In genomic region chr10:108608860-108609259, GRCh38 we compare ENCODE assay signal across 22 cellular contexts.
DNase-seq lines count a peak whose midpoint lies in the region; ATAC-seq, FAIRE-seq and TF ChIP-seq lines count a peak whose summit lies in the region.
"Had no signal": no experiment of that assay in that cellular context is flagged by ENCODE, and none has a peak within 500 bp of the region (broad histone marks: within the 10 kb centered on the region; RNA-seq: fewer than 3 reads in every experiment).

No MANE protein-coding gene starts in this region.

- no peaks in the 10 kb centered on the region for H3K4me1 ChIP-seq in GM12878 (ENCODE audit: control insufficient read depth, insufficient read depth, low read length)
- H3K4me1 ChIP-seq: BLaER1, Caco-2 had no signal

- WGBS in GM12878 (ENCODE audit: insufficient coverage, insufficient replicate concordance, low lambda C conversion rate, missing lambda C conversion rate): 0% methylated on average over 1 of the region's 1 CpG

- POLR2A ChIA-PET in GM12878 (lab: Charles Lee): no interaction called here

- no peaks in the 10 kb centered on the region for H3K27me3 Mint-ChIP-seq in activated T-cell treated with anti-CD3 and anti-CD28 coated beads, Interleukin-2, amount 50 U/mL, for 72 hours (ENCODE audit: low read depth)
- H3K27me3 Mint-ChIP-seq: CD4-positive, CD25-positive, alpha-beta regulatory T cell had no signal

- DNase-seq in GM12878 (ENCODE audit: low read depth, low spot score) (no peak), NCI-H1105 treated with DMSO at 0.1 percent for 48 hours (lab: John Stamatoyannopoulos, UW) (no peak), DMS114 treated with DMSO at 0.1 percent for 48 hours (lab: John Stamatoyannopoulos, UW; ENCODE audit: unreplicated experiment) (no peak)
- no peak for DNase-seq in activated T-cell treated with anti-CD3 and anti-CD28 coated beads, Interleukin-2, amount 50 U/mL, for 72 hours
- DNase-seq: Caco-2; CD4-positive, CD25-positive, alpha-beta regulatory T cell; CD8-positive, alpha-beta T cell; DMS79; GF-D8; GM23248; H9 had no signal

- H3K27ac ChIP-seq in GM12878 (ENCODE audit: control insufficient read depth, insufficient read depth): no peak overlapping the region
- H3K27ac ChIP-seq: 22Rv1, BLaER1, C4-2B, GM23248 had no signal

- no peak overlapping the region for H3K9ac ChIP-seq in GM12878 (ENCODE audit: control insufficient read depth, insufficient read depth, low read length)
- H3K9ac ChIP-seq: BLaER1, GM23248 had no signal

- no peak for TF ChIP-seq EP300 in GM12878 (IDR thresholded peaks at IDR 0.05; ENCODE audit: borderline replicate concordance in 1 of 2, control insufficient read depth in 1 of 2, low read depth in 2 of 2, low read length in 2 of 2)

- SMC1A ChIA-PET in GM12878 (lab: Charles Lee; ENCODE audit: uncharacterized antibody, unreplicated experiment): interaction anchor here (0.9 to 1.4 kb wide), 2 partner anchors 9 to 23 kb away, joined by 3 to 5 read pairs; no protein-coding TSS in a partner anchor

- no peak overlapping the region for H3K4me3 ChIP-seq in GM12878
- H3K4me3 ChIP-seq: BLaER1, GM23248 had no signal

- H3K9me3 Mint-ChIP-seq in activated T-cell treated with anti-CD3 and anti-CD28 coated beads, Interleukin-2, amount 50 U/mL, for 72 hours: peaks cover 7 to 19% of the 10 kb centered on the region in 2 donors

- H3K79me2 ChIP-seq in GM12878 (ENCODE audit: control insufficient read depth, insufficient read depth, low read length): no peaks in the 10 kb centered on the region; the same call in 1 of the 2 replicates

- H3K4me1 Mint-ChIP-seq in activated T-cell treated with anti-CD3 and anti-CD28 coated beads, Interleukin-2, amount 50 U/mL, for 72 hours (ENCODE audit: low read depth): no peaks in the 10 kb centered on the region
- H3K4me1 Mint-ChIP-seq: B cell; CD4-positive, CD25-positive, alpha-beta regulatory T cell; H9 had no signal

- no TSS peak for BruUV-seq in GM12878 (replicated peaks; lab: Mats Ljungman, UMichigan)

- in situ Hi-C loops in GM12878 (cut with MboI): no loop called here

- H4K20me1 ChIP-seq in GM12878 (ENCODE audit: control insufficient read depth, insufficient read depth): no peaks in the 10 kb centered on the region
- H4K20me1 ChIP-seq: BLaER1 had no signal

- TF ChIP-seq CTCF in GM12878 (IDR thresholded peaks at IDR 0.05 in 2 of 3, conservative IDR thresholded peaks at IDR 0.05 in 1 of 3; ENCODE audit: control insufficient read depth in 2 of 3, extremely low read depth in 1 of 3, insufficient read depth in 1 of 3, low read depth in 3 of 3, low read length in 3 of 3): no peak

- no peak overlapping the region for H3K4me3 Mint-ChIP-seq in activated T-cell treated with anti-CD3 and anti-CD28 coated beads, Interleukin-2, amount 50 U/mL, for 72 hours
- H3K4me3 Mint-ChIP-seq: B cell; CD4-positive, CD25-positive, alpha-beta regulatory T cell; CD8-positive, alpha-beta T cell; H9 had no signal

- H3K36me3 ChIP-seq in GM12878 (ENCODE audit: control insufficient read depth in 2 of 2, insufficient read depth in 2 of 2, low read length in 1 of 2): no peaks in the 10 kb centered on the region
- H3K36me3 ChIP-seq: BLaER1 had no signal

- RAD21 ChIA-PET in GM12878 (lab: Charles Lee; ENCODE audit: unreplicated experiment): no interaction called here

- no peak overlapping the region for H3K27ac Mint-ChIP-seq in activated T-cell treated with anti-CD3 and anti-CD28 coated beads, Interleukin-2, amount 50 U/mL, for 72 hours
- H3K27ac Mint-ChIP-seq: B cell; CD4-positive, CD25-positive, alpha-beta regulatory T cell; CD8-positive, alpha-beta T cell; H9 had no signal

- CTCF ChIA-PET in GM12878 (lab: Yijun Ruan, JAX): interaction anchor here (0.6 kb wide), 1 partner anchor 68 kb away, joined by 3 read pairs; no protein-coding TSS in a partner anchor

- no peak for TF ChIP-seq RAD21 in GM12878 (IDR thresholded peaks at IDR 0.05; ENCODE audit: insufficient read depth, low read depth, low read length)

- peaks cover 0 to 3% of the 10 kb centered on the region in 2 donors for H3K36me3 Mint-ChIP-seq in activated T-cell treated with anti-CD3 and anti-CD28 coated beads, Interleukin-2, amount 50 U/mL, for 72 hours (ENCODE audit: insufficient read depth in 2 of 2)
- H3K36me3 Mint-ChIP-seq: CD4-positive, CD25-positive, alpha-beta regulatory T cell; CD8-positive, alpha-beta T cell had no signal

- no peak overlapping the region for H3K4me2 ChIP-seq in GM12878 (ENCODE audit: control insufficient read depth, insufficient read depth)
- H3K4me2 ChIP-seq: BLaER1 had no signal

- peak; percentile 70 for ATAC-seq in GM18498 (IDR thresholded peaks at IDR 0.05; ENCODE audit: unreplicated experiment)
- peak; percentile 52 for ATAC-seq in GM18867 (IDR thresholded peaks at IDR 0.05; ENCODE audit: unreplicated experiment)
- ATAC-seq in GM19463 (IDR thresholded peaks at IDR 0.05; ENCODE audit: unreplicated experiment): peak; percentile 60
- ATAC-seq in GM12878: peak; percentile 54
- no peak for ATAC-seq in activated T-cell treated with anti-CD3 and anti-CD28 coated beads, Interleukin-2, amount 50 U/mL, for 72 hours (replicated peaks in 1 of 2)
- ATAC-seq: CD8-positive, alpha-beta T cell; HCT116 had no signal

- no peak overlapping the region for H2AFZ ChIP-seq in GM12878 (ENCODE audit: control insufficient read depth, low read depth, low read length)
- H2AFZ ChIP-seq: GM23248 had no signal

- no peak for TF ChIP-seq POLR2A in GM12878 (IDR thresholded peaks at IDR 0.05; ENCODE audit: low read depth, low read length)

- no peaks in the 10 kb centered on the region for H3K27me3 ChIP-seq in GM12878 (replicated peaks in 1 of 2; ENCODE audit: control insufficient read depth in 2 of 2, insufficient read depth in 2 of 2, low read length in 1 of 2)
- H3K27me3 ChIP-seq: BLaER1 had no signal

- H3K9me3 ChIP-seq in GM12878 (replicated peaks; ENCODE audit: control insufficient read depth, insufficient read depth, low read length): no peaks in the 10 kb centered on the region; the same call in 2 of the 3 replicates
- H3K9me3 ChIP-seq: BLaER1 had no signal

- FAIRE-seq in GM12878 (lab: Jason Lieb, UNC): no peak
- FAIRE-seq: A204.1, GM12892, H1 had no signal

- intact Hi-C loops in GM12878 (cut with micrococcal nuclease; ENCODE audit: unreplicated experiment): no loop called here

TF ChIP-seq in GM12878, 131 proteins besides CTCF, POLR2A, EP300 and RAD21:
- TF ChIP-seq ATF7 (IDR thresholded peaks at IDR 0.05; ENCODE audit: low read depth): no peak
- TF ChIP-seq SPI1 (IDR thresholded peaks at IDR 0.05; ENCODE audit: borderline replicate concordance, insufficient read depth, low read depth, low read length): no peak
- TF ChIP-seq CHD2 (IDR thresholded peaks at IDR 0.05; ENCODE audit: borderline replicate concordance, low read depth, low read length): no peak
- TF ChIP-seq SIN3A (IDR thresholded peaks at IDR 0.05; ENCODE audit: low read depth, low read length): no peak
- TF ChIP-seq CUX1 (IDR thresholded peaks at IDR 0.05; ENCODE audit: insufficient replicate concordance, low read depth, low read length): no peak
- TF ChIP-seq NFXL1 (IDR thresholded peaks at IDR 0.05; ENCODE audit: borderline replicate concordance): no peak
- no peak for TF ChIP-seq NKRF (conservative IDR thresholded peaks at IDR 0.05)

Comparison
In these comparisons a context has a peak if more than half of its experiments do, and no peak if none do; other contexts are left out.
1. ATAC-seq: peak in GM18498 (single experiment), GM18867 (single experiment), GM19463 (single experiment) and GM12878 (single experiment); none in activated T-cell treated with anti-CD3 and anti-CD28 coated beads, Interleukin-2, amount 50 U/mL, for 72 hours (0 of 2).